In genomic region chr5:115116001-115116400, GRCh38 we compare ENCODE assay signal across 28 cellular contexts. TPM values are rescaled to one million over a fixed set of nuclear protein-coding genes. Genes with fewer than 3 reads are reported as not detected.
"Had no signal": no experiment of that assay in that cellular context is flagged by ENCODE, and none has a peak within 500 bp of the region (broad histone marks: within the 10 kb centered on the region; RNA-seq: fewer than 3 reads in every experiment).

No MANE protein-coding gene starts in this region.

- H3K4me3 ChIP-seq: cardiac muscle cell had no signal

- H3K27ac ChIP-seq: brain microvascular endothelial cell, cardiac muscle cell, VCaP had no signal

- H3K9me3 ChIP-seq: SK-N-SH had no signal

- ATAC-seq: activated T-cell treated with anti-CD3 and anti-CD28 coated beads, Interleukin-2, amount 50 U/mL, for 72 hours; Panc1; Right ventricle myocardium inferior had no signal

- H3K27me3 ChIP-seq: brain microvascular endothelial cell, cardiac muscle cell had no signal

- H3K4me2 ChIP-seq: SK-N-SH had no signal

- H3K9ac ChIP-seq: SK-N-SH had no signal

- H3K36me3 ChIP-seq: brain microvascular endothelial cell, cardiac muscle cell had no signal

- DNase-seq: activated CD4-positive, alpha-beta memory T cell treated with anti-CD3 and anti-CD28 coated beads, Interleukin-2, amount 10 ng/mL, durations not matched to agents 7 days and 5 days; activated CD4-positive, alpha-beta T cell treated with anti-CD3 and anti-CD28 coated beads, Interleukin-2, amount 10 ng/mL, durations not matched to agents 7 days and 5 days; activated CD4-positive, CD25-positive, alpha-beta regulatory T cell; activated CD8-positive, alpha-beta memory T cell treated with anti-CD3 and anti-CD28 coated beads, Interleukin-2, amount 50 U/mL, for 4 hours; activated gamma-delta T cell treated with Interleukin-2 at 50 U/mL for 16 hours; activated naive CD4-positive, alpha-beta T cell treated with anti-CD3 and anti-CD28 coated beads, Interleukin-2, amount 10 ng/mL, durations not matched to agents 7 days and 5 days; activated naive CD8-positive, alpha-beta T cell treated with anti-CD3 and anti-CD28 coated beads for 36 hours; activated T-cell treated with anti-CD3 and anti-CD28 coated beads, Interleukin-2, amount 50 U/mL, for 72 hours; brain microvascular endothelial cell; Kasumi-1; NCI-H1048; NCI-H1694; NCI-H2081; NCI-H2171 treated with DMSO at 0.1 percent for 48 hours; NCI-H446 treated with DMSO at 0.1 percent for 48 hours; NCI-H524 treated with DMSO at 0.1 percent for 48 hours; NCI-H774; NK-92 treated with Interleukin-12 subunit alpha and Interleukin-12 subunit beta, amount 100 ng/mL, for 24 hours; OCI-M1; RPMI8226; SK-N-SH; T-helper 1 cell had no signal

RNA-seq across cellular contexts. Expression of gene TRIM36, which starts 53.7 kb away (rescaled TPM):
- total RNA-seq: activated CD4-positive, alpha-beta T cell treated with anti-CD3 and anti-CD28 coated beads, Interleukin-2, amount 10 ng/mL, durations not matched to agents 7 days and 5 days; activated T-cell treated with anti-CD3 and anti-CD28 coated beads, Interleukin-2, amount 50 U/mL, for 72 hours; activated T-helper 2 cell treated with anti-CD3 and anti-CD28 coated beads, Interferon-gamma antibody, Interleukin-2, Interleukin-4, amounts not matched to agents 10 μg/mL and 5 μg/mL and 100 μg/mL, durations not matched to agents 14 hours and 24 hours and 36 hours; T-helper 2 cell treated with Interferon-gamma antibody and Interleukin-4, amounts not matched to agents 100 ng/mL and 5 ng/mL, for 36 hours had no signal
